15 cellular contexts compared by ENCODE assay signal in the genomic region with DNA sequence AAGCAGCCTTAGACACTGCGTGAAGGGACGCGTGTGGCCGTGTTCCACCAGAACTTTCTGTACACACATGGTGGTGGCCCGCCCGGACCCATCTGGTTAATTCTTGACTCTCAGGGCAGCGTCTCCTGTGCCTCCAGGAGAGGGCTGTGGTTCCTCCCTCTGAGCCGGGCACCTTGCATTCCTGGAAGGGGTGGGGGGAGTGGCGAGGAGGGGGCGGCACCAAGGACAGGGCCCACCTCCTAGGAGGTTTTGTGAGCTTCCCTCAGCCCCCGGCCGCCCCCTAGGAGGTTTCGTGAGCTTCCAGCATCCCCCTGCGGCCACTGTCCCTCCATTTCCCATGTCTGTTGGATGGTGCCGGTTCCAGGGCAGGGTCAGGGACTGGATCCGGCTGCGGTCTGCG. TPM values are rescaled to one million over a fixed set of nuclear protein-coding genes. Genes with fewer than 3 reads are reported as not detected.
DNase-seq lines count a peak whose midpoint lies in the region; ATAC-seq and TF ChIP-seq lines count a peak whose summit lies in the region.
"Had no signal": no experiment of that assay in that cellular context is flagged by ENCODE, and none has a peak within 500 bp of the region (broad histone marks: within the 10 kb centered on the region; RNA-seq: fewer than 3 reads in every experiment).

No MANE protein-coding gene starts in this region.

- peaks cover 11% of the 10 kb centered on the region for H3K9me3 Mint-ChIP-seq in endodermal cell
- peaks cover 5% of the 10 kb centered on the region for H3K9me3 Mint-ChIP-seq in neural progenitor cell
- H3K9me3 Mint-ChIP-seq: CD8-positive, alpha-beta memory T cell; IgD-negative memory B cell had no signal

- intact Hi-C loops in Right ventricle myocardium inferior (cut with DNase I) (no loop called here), heart right ventricle (cut with DNase I) (loop anchor here in 3 of 10 donors (10.0 kb wide), 2 partner anchors 71 to 221 kb away; no protein-coding TSS in a partner anchor)

- H3K36me3 Mint-ChIP-seq in endodermal cell (ENCODE audit: low read depth) = peaks cover 43% of the 10 kb centered on the region
- H3K36me3 Mint-ChIP-seq in neural progenitor cell = peaks cover 6% of the 10 kb centered on the region

- no peaks in the 10 kb centered on the region for H3K27me3 ChIP-seq in heart right ventricle
- H3K27me3 ChIP-seq in endodermal cell (ENCODE audit: control insufficient read depth, insufficient read depth, low read length, poor library complexity, severe bottlenecking) = no peaks in the 10 kb centered on the region
- H3K27me3 ChIP-seq in neural progenitor cell = no peaks in the 10 kb centered on the region
- H3K27me3 ChIP-seq: BLaER1 had no signal

- WGBS in heart right ventricle, 2 donors = 82 to 91% methylated on average over 18 of the region's 18 CpGs
- WGBS in endodermal cell (ENCODE audit: insufficient coverage in 1 of 2, insufficient read length in 1 of 2), 2 experiments = 88 to 91% methylated on average over 5 to 18 of the region's 18 CpGs

- H3F3A ChIP-seq in neural progenitor cell (ENCODE audit: low read depth) = no peaks in the 10 kb centered on the region

- no peaks in the 10 kb centered on the region for H3K79me2 ChIP-seq in neural progenitor cell (ENCODE audit: low read depth)

- H3K27ac ChIP-seq in heart right ventricle = no peak overlapping the region
- H3K27ac ChIP-seq in endodermal cell (ENCODE audit: low read depth, low read length) = no peak overlapping the region
- H3K27ac ChIP-seq in neural progenitor cell = no peak overlapping the region
- H3K27ac ChIP-seq: 22Rv1, BLaER1, KMS-11 had no signal

- no peaks in the 10 kb centered on the region for H3K4me1 ChIP-seq in heart right ventricle
- no peaks in the 10 kb centered on the region for H3K4me1 ChIP-seq in endodermal cell (ENCODE audit: control insufficient read depth, insufficient read depth, low read length)
- no peaks in the 10 kb centered on the region for H3K4me1 ChIP-seq in neural progenitor cell

- no peak for ATAC-seq in Right ventricle myocardium inferior
- ATAC-seq in heart right ventricle = no peak

- H3K4me3 Mint-ChIP-seq in endodermal cell (no peak overlapping the region), neural progenitor cell (no peak overlapping the region)
- H3K4me3 Mint-ChIP-seq: CD8-positive, alpha-beta memory T cell; IgD-negative memory B cell had no signal

- H3K9ac ChIP-seq in endodermal cell (ENCODE audit: extremely low read depth, low read length, poor library complexity, severe bottlenecking) (no peak overlapping the region), neural progenitor cell (no peak overlapping the region)
- H3K9ac ChIP-seq: BLaER1, KMS-11 had no signal

- H3K36me3 ChIP-seq in heart right ventricle (no peaks in the 10 kb centered on the region), endodermal cell (ENCODE audit: control insufficient read depth, insufficient read depth, low read length) (peaks cover 4% of the 10 kb centered on the region), neural progenitor cell (no peaks in the 10 kb centered on the region)

- no peaks in the 10 kb centered on the region for H3K4me1 Mint-ChIP-seq in endodermal cell
- no peaks in the 10 kb centered on the region for H3K4me1 Mint-ChIP-seq in neural progenitor cell

- H3K27ac Mint-ChIP-seq in endodermal cell = no peak overlapping the region
- H3K27ac Mint-ChIP-seq in neural progenitor cell = no peak overlapping the region
- H3K27ac Mint-ChIP-seq: IgD-negative memory B cell had no signal

- H2AFZ ChIP-seq in neural progenitor cell (replicated peaks) = no peak overlapping the region

- H3K4me3 ChIP-seq in heart right ventricle (no peak overlapping the region), endodermal cell (ENCODE audit: low read length) (no peak overlapping the region), neural progenitor cell (no peak overlapping the region)
- H3K4me3 ChIP-seq: BLaER1 had no signal

- H3K27me3 Mint-ChIP-seq in endodermal cell (ENCODE audit: insufficient read depth) (no peaks in the 10 kb centered on the region), neural progenitor cell (ENCODE audit: insufficient read depth, low read depth) (peaks cover 2% of the 10 kb centered on the region)
- H3K27me3 Mint-ChIP-seq: CD8-positive, alpha-beta memory T cell; IgD-negative memory B cell had no signal

- H3K4me2 ChIP-seq in neural progenitor cell = no peak overlapping the region
- H3K4me2 ChIP-seq: BLaER1, KMS-11 had no signal

- TF ChIP-seq CTCF in heart right ventricle (IDR thresholded peaks at IDR 0.05) (no peak), endodermal cell (conservative IDR thresholded peaks at IDR 0.05) (no peak), neural progenitor cell (IDR thresholded peaks at IDR 0.05) (no peak)

- no peaks in the 10 kb centered on the region for H3K9me3 ChIP-seq in heart right ventricle
- H3K9me3 ChIP-seq in endodermal cell (ENCODE audit: control insufficient read depth, low read length) = no peaks in the 10 kb centered on the region
- H3K9me3 ChIP-seq in neural progenitor cell (ENCODE audit: low read depth) = no peaks in the 10 kb centered on the region
- H3K9me3 ChIP-seq: BLaER1 had no signal

- DNase-seq in Right ventricle myocardium inferior (ENCODE audit: missing footprints) (peak; percentile 40), heart right ventricle (no peak), endodermal cell (peak; percentile 77), neural progenitor cell (ENCODE audit: low spot score) (peak; percentile 25), HPDE6-E6E7 (ENCODE audit: extremely low spot score) (no peak), AG08395 (ENCODE audit: low spot score) (no peak), NCI-H69 (lab: John Stamatoyannopoulos, UW) (no peak)
- DNase-seq: AML-193; CD8-positive, alpha-beta memory T cell; DMS53; GOT3 had no signal

- peaks cover 3% of the 10 kb centered on the region for H4K20me1 ChIP-seq in neural progenitor cell (ENCODE audit: low read depth)

RNA-seq across cellular contexts. Expression of a gene that starts 28.9 kb away (rescaled TPM):
- 43.9 TPM for total RNA-seq in Right ventricle myocardium inferior
- 10 to 100 TPM; 30.9 to 47.6 (median 38.3) TPM for total RNA-seq in heart right ventricle
- 10 to 100 TPM; 83.0 to 83.6 TPM for polyA plus RNA-seq in heart right ventricle
- 100 to 1,000 TPM; 126 to 154 TPM for total RNA-seq in endodermal cell
- 91.8 TPM for polyA plus RNA-seq in endodermal cell (2013, experiment 1 of 2)
- 88.9 TPM for polyA plus RNA-seq in endodermal cell (2013, experiment 2 of 2)
- 11.3 and 68.2 TPM in 2 replicates for total RNA-seq in neural progenitor cell (ENCODE audit: low replicate concordance)

Comparison
In these comparisons a context has a peak if more than half of its experiments do, and no peak if none do; other contexts are left out.
1. DNase-seq: peak in Right ventricle myocardium inferior (single experiment), endodermal cell (single experiment) and neural progenitor cell (single experiment); none in heart right ventricle (0 of 2), HPDE6-E6E7 (single experiment), AG08395 (single experiment) and NCI-H69 (single experiment).